ENCODE assay signal across 16 cellular contexts in genomic region chr16:31474173-31474714, GRCh38. TPM values are rescaled to one million over a fixed set of nuclear protein-coding genes. Genes with fewer than 3 reads are reported as not detected.
DNase-seq lines count a peak whose midpoint lies in the region; ATAC-seq, FAIRE-seq and TF ChIP-seq lines count a peak whose summit lies in the region.
"Had no signal": no experiment of that assay in that cellular context is flagged by ENCODE, and none has a peak within 500 bp of the region (broad histone marks: within the 10 kb centered on the region; RNA-seq: fewer than 3 reads in every experiment).

No MANE protein-coding gene starts in this region.

- in situ Hi-C loops in astrocyte of the spinal cord (cut with HindIII; ENCODE audit: low sequenced_read_pairs) = loop anchor here (25.0 kb wide), 1 partner anchor 287 kb away; the partner anchor contains the start of gene FUS

- no peak overlapping the region for H3K9ac ChIP-seq in mesendoderm (ENCODE audit: low read length)
- H3K9ac ChIP-seq: KMS-11 had no signal

- no peak overlapping the region for H3K56ac ChIP-seq in mesendoderm (ENCODE audit: low read length)

- TF ChIP-seq CTCF in AG04449 (IDR thresholded peaks at IDR 0.05; ENCODE audit: insufficient read depth, low read length, missing control alignments) (no peak), astrocyte of the spinal cord (IDR thresholded peaks at IDR 0.05; ENCODE audit: low read depth, low read length) (peak; percentile 7)

- POLR2A ChIA-PET in AG04449 (lab: Yijun Ruan, JAX) = interaction anchor here (0.5 to 1.4 kb wide), 4 partner anchors 11 to 239 kb away, joined by 3 to 8 read pairs (median 4); a partner anchor contains a TSS

- no peak overlapping the region for H3K27ac ChIP-seq in mesendoderm (ENCODE audit: low read depth, low read length)
- H3K27ac ChIP-seq: KMS-11, tibial nerve had no signal

- no peak overlapping the region for H4K5ac ChIP-seq in mesendoderm (ENCODE audit: low read length)

- no peak overlapping the region for H2BK5ac ChIP-seq in mesendoderm (ENCODE audit: low read length)

- no peak overlapping the region for H3K18ac ChIP-seq in mesendoderm (ENCODE audit: low read length)

- H3K27me3 ChIP-seq in mesendoderm (ENCODE audit: insufficient read depth, low read length, poor library complexity) = peaks cover 3% of the 10 kb centered on the region
- H3K27me3 ChIP-seq: BE2C, tibial nerve had no signal

- no peak overlapping the region for H3K23ac ChIP-seq in mesendoderm (ENCODE audit: low read length)

- H3K4me3 ChIP-seq in AG04449 (ENCODE audit: low read depth, low read length) (no peak overlapping the region), astrocyte of the spinal cord (ENCODE audit: low read depth, low read length) (no peak overlapping the region), mesendoderm (ENCODE audit: low read length) (no peak overlapping the region)
- H3K4me3 ChIP-seq: tibial nerve had no signal

- FAIRE-seq in GM12891 (lab: Jason Lieb, UNC) (no peak), frontal cortex (lab: Jason Lieb, UNC) (no peak)

- no peak overlapping the region for H4K8ac ChIP-seq in mesendoderm (ENCODE audit: low read depth, low read length)

- H3K79me2 ChIP-seq in mesendoderm (ENCODE audit: control insufficient read depth, insufficient read depth, low read length) = no peaks in the 10 kb centered on the region

- H2BK120ac ChIP-seq in mesendoderm (ENCODE audit: low read depth, low read length) = no peak overlapping the region

- H2AK5ac ChIP-seq in mesendoderm (ENCODE audit: low read length) = no peak overlapping the region

- CTCF ChIA-PET in AG04449 (lab: Yijun Ruan, JAX) = interaction anchor here (1.6 to 2.3 kb wide), 4 partner anchors 13 to 27 kb away, joined by 7 to 13 read pairs (median 10); partner anchors contain the start of gene ARMC5

- no peak for TF ChIP-seq POLR2A in GM12891 (IDR thresholded peaks at IDR 0.05; ENCODE audit: low read depth, low read length)

- no peaks in the 10 kb centered on the region for H3K79me1 ChIP-seq in mesendoderm (ENCODE audit: low read length)

- no peaks in the 10 kb centered on the region for H3K36me3 ChIP-seq in mesendoderm (ENCODE audit: control insufficient read depth, insufficient read depth, low read length)
- H3K36me3 ChIP-seq: BE2C had no signal

- no peaks in the 10 kb centered on the region for H3K4me1 ChIP-seq in mesendoderm (ENCODE audit: control insufficient read depth, low read depth, low read length)

- H2BK15ac ChIP-seq in mesendoderm (replicated peaks; ENCODE audit: low read depth) = no peak overlapping the region

- WGBS in mesendoderm (ENCODE audit: extremely low coverage, insufficient coverage, low lambda C conversion rate) = no CpG with 5 or more reads among the region's 12 CpGs

- DNase-seq in AG04449 (ENCODE audit: low read depth, low spot score) (peak; percentile 26), GM03348 (ENCODE audit: low spot score) (peak; percentile 74), astrocyte of the spinal cord (ENCODE audit: low read depth, low spot score) (peak; percentile 90), mesendoderm (peak; percentile 26), GM12891 (ENCODE audit: insufficient read length, low spot score) (no peak), anterior cingulate cortex (lab: John Stamatoyannopoulos, UW) (no peak), frontal cortex (ENCODE audit: low spot score in 2 of 2) (no peak)
- DNase-seq: activated naive CD4-positive, alpha-beta T cell treated with anti-CD3 and anti-CD28 coated beads, Interleukin-2, amount 50 U/mL, for 16 hours; BE2C; NCI-H2029; SHP77 treated with DMSO at 0.1 percent for 48 hours; stimulated activated CD4-positive, alpha-beta T cell treated with anti-CD3 and anti-CD28 coated beads, Interleukin-15, amount 100 ng/mL, for 24 hours had no signal

- ATAC-seq in esophagus mucosa = no peak

- no peak overlapping the region for H3K4me2 ChIP-seq in mesendoderm (ENCODE audit: low read length)
- H3K4me2 ChIP-seq: KMS-11 had no signal

- H3K4ac ChIP-seq in mesendoderm (ENCODE audit: low read depth, low read length) = no peak overlapping the region

TF ChIP-seq in GM12891, 5 proteins besides CTCF, POLR2A, EP300 and RAD21:
- TF ChIP-seq SPI1 (IDR thresholded peaks at IDR 0.05; ENCODE audit: low read depth, low read length) (no peak), TAF1 (IDR thresholded peaks at IDR 0.05; ENCODE audit: low read depth, low read length) (no peak), POU2F2 (IDR thresholded peaks at IDR 0.05; ENCODE audit: low read depth, low read length) (no peak), POLR2AphosphoS5 (IDR thresholded peaks at IDR 0.05; ENCODE audit: low read depth, low read length) (no peak), PAX5 (IDR thresholded peaks at IDR 0.05; ENCODE audit: insufficient read depth, low read length, severe bottlenecking) (no peak)
TF ChIP-seq in GM12891: peak in this region for 0.

RNA-seq across cellular contexts. Expression of gene TGFB1I1, which starts 2.3 kb away (rescaled TPM):
- 4.1 TPM for polyA plus RNA-seq in mesendoderm (2013, experiment 1 of 2)
- polyA plus RNA-seq in mesendoderm (2013, experiment 2 of 2) = 4.7 TPM
- polyA plus RNA-seq in GM12891 (2012; ENCODE audit: low read depth, missing spikeins) = 1.5 TPM
- total RNA-seq in esophagus mucosa (4.3 TPM), frontal cortex (1.2 TPM)

RNA-seq across cellular contexts. Expression of gene SLC5A2, which starts 8.7 kb away (rescaled TPM):
- polyA plus RNA-seq in mesendoderm (2013, experiment 1 of 2) = 0.01 TPM
- polyA plus RNA-seq in mesendoderm (2013, experiment 2 of 2) = not detected
- 0.26 TPM for polyA plus RNA-seq in GM12891 (2012; ENCODE audit: low read depth, missing spikeins)
- total RNA-seq in esophagus mucosa = 0.12 TPM
- total RNA-seq in frontal cortex = 1.2 TPM
- total RNA-seq: omental fat pad, tibial nerve had no signal

RNA-seq across cellular contexts. Expression of gene ARMC5, which starts 14.9 kb away (rescaled TPM):
- polyA plus RNA-seq in mesendoderm (2013, experiment 1 of 2) = 6.4 TPM
- polyA plus RNA-seq in mesendoderm (2013, experiment 2 of 2) = 6.8 TPM
- 7.6 TPM for polyA plus RNA-seq in GM12891 (2012; ENCODE audit: low read depth, missing spikeins)
- total RNA-seq in esophagus mucosa = 9.4 TPM
- total RNA-seq in frontal cortex = 10.6 TPM

RNA-seq across cellular contexts. Expression of gene ZNF843, which starts 31.7 kb away (rescaled TPM):
- polyA plus RNA-seq in mesendoderm (2013, experiment 1 of 2) = 0.06 TPM
- polyA plus RNA-seq in mesendoderm (2013, experiment 2 of 2) = 0.06 TPM
- polyA plus RNA-seq in GM12891 (2012; ENCODE audit: low read depth, missing spikeins) = 0.03 TPM
- total RNA-seq in esophagus mucosa (0.32 TPM), frontal cortex (0.41 TPM)

RNA-seq across cellular contexts. Expression of gene RUSF1, which starts 33.9 kb away (rescaled TPM):
- 12.4 TPM for polyA plus RNA-seq in mesendoderm (2013, experiment 1 of 2)
- polyA plus RNA-seq in mesendoderm (2013, experiment 2 of 2) = 12.2 TPM
- polyA plus RNA-seq in GM12891 (2012; ENCODE audit: low read depth, missing spikeins) = 29.6 TPM
- total RNA-seq in esophagus mucosa (29.9 TPM), frontal cortex (26.9 TPM)

Comparison
In these comparisons a context has a peak if more than half of its experiments do, and no peak if none do; other contexts are left out.
1. DNase-seq: peak in AG04449 (single experiment), GM03348 (single experiment), astrocyte of the spinal cord (single experiment) and mesendoderm (single experiment); none in GM12891 (single experiment), anterior cingulate cortex (0 of 58) and frontal cortex (0 of 2).